Comparison of ENCODE assay signal across 1 cellular context in the genomic region with DNA sequence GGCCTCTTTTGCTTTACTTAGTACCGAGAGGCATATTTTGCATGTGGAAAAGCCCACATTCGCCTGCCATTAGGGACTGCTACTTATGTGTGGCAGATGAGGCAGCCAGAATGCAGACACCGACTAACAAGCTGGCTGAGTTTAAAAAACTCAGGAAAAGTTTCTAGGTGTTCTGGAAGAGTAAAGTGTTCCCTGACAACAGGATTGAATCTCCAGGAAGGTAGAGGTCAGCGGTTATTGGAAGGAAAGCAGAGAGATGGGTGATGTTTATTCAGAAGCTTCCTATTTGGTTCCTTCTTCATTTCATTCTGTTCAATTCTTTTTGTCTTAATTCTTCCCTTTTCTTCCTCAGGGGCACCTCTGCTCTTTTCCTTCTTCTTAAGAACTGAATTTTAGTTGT.
TF ChIP-seq lines count a peak whose summit lies in the region.

No MANE protein-coding gene starts in this region.

TF ChIP-seq in H1, 55 proteins besides CTCF, POLR2A, EP300 and RAD21 (continued from another document):
- TF ChIP-seq ATF2 (IDR thresholded peaks at IDR 0.05; ENCODE audit: low read length) (no peak), SIX5 (IDR thresholded peaks at IDR 0.05; ENCODE audit: low read depth, low read length) (no peak), SUZ12 (IDR thresholded peaks at IDR 0.05; ENCODE audit: low read length) (no peak)
